18 cellular contexts compared by ENCODE assay signal in genomic region chr16:50605733-50606430, GRCh38.
"Had no signal": no experiment of that assay in that cellular context is flagged by ENCODE, and none has a peak within 500 bp of the region (broad histone marks: within the 10 kb centered on the region; RNA-seq: fewer than 3 reads in every experiment).

No MANE protein-coding gene starts in this region.

- H3K27ac Mint-ChIP-seq: activated CD4-positive, alpha-beta T cell treated with anti-CD3 and anti-CD28 coated beads, Interleukin-2, amount 10 ng/mL, durations not matched to agents 7 days and 5 days; activated CD8-positive, alpha-beta memory T cell treated with anti-CD3 and anti-CD28 coated beads, Interleukin-2, amount 10 ng/mL, durations not matched to agents 7 days and 5 days; activated CD8-positive, alpha-beta T cell treated with anti-CD3 and anti-CD28 coated beads for 36 hours; activated naive CD8-positive, alpha-beta T cell treated with anti-CD3 and anti-CD28 coated beads, Interleukin-2, amount 50 U/mL, for 24 hours; progenitor cell of endocrine pancreas had no signal

- H3K27me3 Mint-ChIP-seq: activated CD4-positive, alpha-beta T cell treated with anti-CD3 and anti-CD28 coated beads, Interleukin-2, amount 10 ng/mL, durations not matched to agents 7 days and 5 days; activated CD8-positive, alpha-beta memory T cell treated with anti-CD3 and anti-CD28 coated beads, Interleukin-2, amount 10 ng/mL, durations not matched to agents 7 days and 5 days; activated CD8-positive, alpha-beta T cell treated with anti-CD3 and anti-CD28 coated beads for 36 hours; activated naive CD8-positive, alpha-beta T cell treated with anti-CD3 and anti-CD28 coated beads, Interleukin-2, amount 50 U/mL, for 24 hours had no signal

- H3K27ac ChIP-seq: gastrocnemius medialis, WERI-Rb-1 had no signal

- H3K9me3 Mint-ChIP-seq: activated CD4-positive, alpha-beta T cell treated with anti-CD3 and anti-CD28 coated beads, Interleukin-2, amount 10 ng/mL, durations not matched to agents 7 days and 5 days; activated CD8-positive, alpha-beta T cell treated with anti-CD3 and anti-CD28 coated beads for 36 hours; activated naive CD8-positive, alpha-beta T cell treated with anti-CD3 and anti-CD28 coated beads, Interleukin-2, amount 50 U/mL, for 24 hours had no signal

- H3K36me3 ChIP-seq: gastrocnemius medialis, upper lobe of left lung, WERI-Rb-1 had no signal

- DNase-seq: activated CD4-positive, alpha-beta T cell treated with anti-CD3 and anti-CD28 coated beads, Interleukin-2, amount 10 ng/mL, durations not matched to agents 7 days and 5 days; activated CD4-positive, CD25-positive, alpha-beta regulatory T cell treated with anti-CD3 and anti-CD28 coated beads, Interleukin-2, amount 50 U/mL, for 72 hours; activated CD8-positive, alpha-beta memory T cell treated with anti-CD3 and anti-CD28 coated beads, Interleukin-2, amount 10 ng/mL, durations not matched to agents 7 days and 5 days; activated CD8-positive, alpha-beta T cell treated with anti-CD3 and anti-CD28 coated beads for 36 hours; activated gamma-delta T cell; activated naive CD4-positive, alpha-beta T cell treated with anti-CD3 and anti-CD28 coated beads, Interleukin-2, amount 50 U/mL, for 16 hours; activated naive CD8-positive, alpha-beta T cell treated with anti-CD3 and anti-CD28 coated beads, Interleukin-2, amount 50 U/mL, for 24 hours; activated T-cell treated with anti-CD3 and anti-CD28 coated beads for 4 hours; central memory CD4-positive, alpha-beta T cell; effector memory CD4-positive, alpha-beta T cell; gastrocnemius medialis; stimulated activated CD4-positive, alpha-beta T cell treated with anti-CD3 and anti-CD28 coated beads, Interleukin-4, amount 100 ng/mL, for 24 hours; stimulated activated naive CD4-positive, alpha-beta T cell treated with Interleukin-2 at 50 U/mL for 16 hours; T-helper 1 cell; WERI-Rb-1 had no signal

- H3K9me3 ChIP-seq: gastrocnemius medialis, upper lobe of left lung had no signal

- H3K36me3 Mint-ChIP-seq: activated CD8-positive, alpha-beta memory T cell treated with anti-CD3 and anti-CD28 coated beads, Interleukin-2, amount 10 ng/mL, durations not matched to agents 7 days and 5 days had no signal

- H3K27me3 ChIP-seq: gastrocnemius medialis, upper lobe of left lung had no signal

- H3K4me3 ChIP-seq: gastrocnemius medialis, upper lobe of left lung had no signal

- H3K4me3 Mint-ChIP-seq: activated CD4-positive, alpha-beta T cell treated with anti-CD3 and anti-CD28 coated beads, Interleukin-2, amount 10 ng/mL, durations not matched to agents 7 days and 5 days; activated CD8-positive, alpha-beta memory T cell treated with anti-CD3 and anti-CD28 coated beads, Interleukin-2, amount 10 ng/mL, durations not matched to agents 7 days and 5 days; activated CD8-positive, alpha-beta T cell treated with anti-CD3 and anti-CD28 coated beads for 36 hours; activated naive CD8-positive, alpha-beta T cell treated with anti-CD3 and anti-CD28 coated beads, Interleukin-2, amount 50 U/mL, for 24 hours had no signal

- ATAC-seq: activated CD8-positive, alpha-beta memory T cell treated with anti-CD3 and anti-CD28 coated beads, Interleukin-2, amount 10 ng/mL, durations not matched to agents 7 days and 5 days; activated CD8-positive, alpha-beta T cell treated with anti-CD3 and anti-CD28 coated beads for 36 hours; activated naive CD8-positive, alpha-beta T cell treated with anti-CD3 and anti-CD28 coated beads, Interleukin-2, amount 50 U/mL, for 24 hours; esophagus mucosa; gastrocnemius medialis had no signal
